15 cellular contexts compared by ENCODE assay signal in the genomic region with DNA sequence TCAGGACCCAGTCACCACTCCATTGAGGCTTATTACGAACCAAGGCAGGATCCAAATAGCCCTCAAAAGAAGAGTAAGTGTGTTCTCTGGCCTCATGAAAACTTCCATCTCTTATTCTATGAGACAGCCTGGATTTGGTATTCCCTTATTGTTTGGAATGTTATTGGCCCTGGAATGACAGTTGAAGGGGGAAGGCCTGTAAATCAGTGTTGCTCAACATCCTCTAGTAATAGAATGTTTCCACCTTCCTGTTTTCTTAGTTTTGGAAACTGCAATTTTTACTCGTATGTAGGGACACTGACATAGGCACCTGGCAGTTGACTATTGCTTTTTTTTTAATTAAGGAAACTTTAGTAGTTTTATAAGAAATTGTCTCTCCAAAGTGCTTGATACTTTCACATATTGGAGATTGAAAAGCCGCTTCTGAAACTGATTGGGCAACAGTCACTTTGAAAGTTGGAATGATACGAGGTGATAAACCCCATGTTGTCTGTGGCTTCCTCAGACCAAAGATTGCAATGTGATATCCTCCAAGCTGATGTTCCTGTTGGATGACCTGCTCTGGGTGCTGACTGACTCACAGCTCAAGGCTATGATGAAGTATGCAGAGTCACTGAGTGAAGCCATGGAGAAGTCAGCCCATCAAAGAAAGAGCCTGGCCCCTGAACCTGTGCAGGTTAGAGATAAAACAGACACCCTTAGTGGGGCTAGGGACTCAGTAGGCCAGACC. TPM values are rescaled to one million over a fixed set of nuclear protein-coding genes. Genes with fewer than 3 reads are reported as not detected.
DNase-seq lines count a peak whose midpoint lies in the region; ATAC-seq and TF ChIP-seq lines count a peak whose summit lies in the region.
"Had no signal": no experiment of that assay in that cellular context is flagged by ENCODE, and none has a peak within 500 bp of the region (broad histone marks: within the 10 kb centered on the region; RNA-seq: fewer than 3 reads in every experiment).

No MANE protein-coding gene starts in this region.

- TF ChIP-seq CTCF in gastroesophageal sphincter (IDR thresholded peaks at IDR 0.05) = no peak
- TF ChIP-seq CTCF in Caco-2 (IDR thresholded peaks at IDR 0.05; ENCODE audit: insufficient read depth in 1 of 2, low read depth in 1 of 2, low read length in 1 of 2, severe bottlenecking in 1 of 2, unreplicated experiment in 1 of 2) = no peak

- no peaks in the 10 kb centered on the region for H3K27me3 ChIP-seq in gastroesophageal sphincter
- H3K27me3 ChIP-seq in Caco-2 (replicated peaks; ENCODE audit: control insufficient read depth, insufficient read depth, low read length) = no peaks in the 10 kb centered on the region
- H3K27me3 ChIP-seq: hepatocyte, stomach had no signal

- no peak overlapping the region for H3K27ac ChIP-seq in gastroesophageal sphincter
- H3K27ac ChIP-seq: hepatocyte had no signal

- no peak for TF ChIP-seq POLR2A in gastroesophageal sphincter (IDR thresholded peaks at IDR 0.05)

- DNase-seq in activated naive CD4-positive, alpha-beta T cell treated with anti-CD3 and anti-CD28 coated beads, Interleukin-2, amount 50 U/mL, for 72 hours (ENCODE audit: low spot score in 2 of 2) = no peak
- no peak for DNase-seq in activated naive CD4-positive, alpha-beta T cell (lab: John Stamatoyannopoulos, UW)
- DNase-seq in SKM-1 treated with dmso at 0.1 percent for 144 hours (lab: John Stamatoyannopoulos, UW; ENCODE audit: unreplicated experiment) = peak; percentile 79
- DNase-seq in Caco-2 = no peak
- DNase-seq in midbrain (lab: John Stamatoyannopoulos, UW) = no peak
- DNase-seq: GDM1; H9; NCI-H1092 treated with DMSO at 0.1 percent for 48 hours; stimulated activated CD4-positive, alpha-beta T cell treated with anti-CD3 and anti-CD28 coated beads, Interleukin-2, amount 100 ng/mL, for 24 hours; stomach had no signal

- H3K9me3 ChIP-seq in gastroesophageal sphincter = no peaks in the 10 kb centered on the region
- no peaks in the 10 kb centered on the region for H3K9me3 ChIP-seq in Caco-2
- H3K9me3 ChIP-seq: stomach had no signal

- no peaks in the 10 kb centered on the region for H3K9me3 Mint-ChIP-seq in activated naive CD4-positive, alpha-beta T cell treated with anti-CD3 and anti-CD28 coated beads, Interleukin-2, amount 50 U/mL, for 72 hours
- H3K9me3 Mint-ChIP-seq in Caco-2 (ENCODE audit: unreplicated experiment) = no peaks in the 10 kb centered on the region
- H3K9me3 Mint-ChIP-seq: H9, nephron had no signal

- no peak for TF ChIP-seq EP300 in gastroesophageal sphincter (IDR thresholded peaks at IDR 0.05)

- CTCF ChIA-PET in Caco-2 (lab: Charles Lee) = no interaction called here

- no peak overlapping the region for H3K4me3 Mint-ChIP-seq in Caco-2 (ENCODE audit: unreplicated experiment)
- H3K4me3 Mint-ChIP-seq: H9, nephron had no signal

- H3K4me1 Mint-ChIP-seq in Caco-2 (ENCODE audit: low read depth, unreplicated experiment) = no peaks in the 10 kb centered on the region
- H3K4me1 Mint-ChIP-seq: H9, nephron had no signal

- H3K4me3 ChIP-seq in gastroesophageal sphincter = no peak overlapping the region
- no peak overlapping the region for H3K4me3 ChIP-seq in Caco-2 (ENCODE audit: low read depth, low read length)
- H3K4me3 ChIP-seq: hepatocyte, stomach had no signal

- H3K36me3 Mint-ChIP-seq in activated naive CD4-positive, alpha-beta T cell treated with anti-CD3 and anti-CD28 coated beads, Interleukin-2, amount 50 U/mL, for 72 hours = peaks cover 11 to 23% of the 10 kb centered on the region in 2 donors
- peaks cover 87% of the 10 kb centered on the region for H3K36me3 Mint-ChIP-seq in Caco-2 (ENCODE audit: insufficient read depth, unreplicated experiment)

- ATAC-seq in activated naive CD4-positive, alpha-beta T cell treated with anti-CD3 and anti-CD28 coated beads, Interleukin-2, amount 50 U/mL, for 72 hours = peak; percentile 34 to 73
- peak; percentile 28 for ATAC-seq in gastroesophageal sphincter
- no peak for ATAC-seq in HG03175 (IDR thresholded peaks at IDR 0.05; ENCODE audit: unreplicated experiment)
- ATAC-seq in GM18511 (IDR thresholded peaks at IDR 0.05; ENCODE audit: unreplicated experiment) = no peak

- H3K27me3 Mint-ChIP-seq in Caco-2 (ENCODE audit: insufficient read depth, unreplicated experiment) = no peaks in the 10 kb centered on the region

- peak overlapping the region in 1 of 2 donors; percentile 40 for H3K27ac Mint-ChIP-seq in activated naive CD4-positive, alpha-beta T cell treated with anti-CD3 and anti-CD28 coated beads, Interleukin-2, amount 50 U/mL, for 72 hours
- H3K27ac Mint-ChIP-seq in Caco-2 (ENCODE audit: unreplicated experiment) = no peak overlapping the region
- H3K27ac Mint-ChIP-seq: H9, nephron had no signal

- POLR2A ChIA-PET in Caco-2 (lab: Charles Lee) = no interaction called here

- H3K36me3 ChIP-seq in gastroesophageal sphincter (peaks cover 0 to 75% of the 10 kb centered on the region in 2 donors), Caco-2 (ENCODE audit: control insufficient read depth, insufficient read depth, low read length) (no peaks in the 10 kb centered on the region)

- H3K4me1 ChIP-seq in gastroesophageal sphincter (no peaks in the 10 kb centered on the region), Caco-2 (no peaks in the 10 kb centered on the region)

- 77 to 91% methylated on average over 4 of the region's 4 CpGs for WGBS in gastroesophageal sphincter (ENCODE audit: low coverage in 1 of 2), 2 donors

- intact Hi-C loops in Caco-2 (cut with micrococcal nuclease; ENCODE audit: unreplicated experiment) = no loop called here

- BruUV-seq in Caco-2 (replicated peaks; lab: Mats Ljungman, UMichigan) = no TSS peak

RNA-seq across cellular contexts. Expression of gene BLTP3A, which starts 43.1 kb away (rescaled TPM):
- total RNA-seq in activated naive CD4-positive, alpha-beta T cell treated with anti-CD3 and anti-CD28 coated beads, Interleukin-2, amount 50 U/mL, for 72 hours = 10 to 100 TPM; 11.1 to 15.0 TPM
- 10 to 100 TPM in 1 of 4 donors, 1 to 10 TPM in 3; 6.4 to 11.8 (median 7.7) TPM for total RNA-seq in gastroesophageal sphincter
- 40.3 and 41.6 TPM in 2 replicates for total RNA-seq in Caco-2 (2022)

RNA-seq across cellular contexts. Expression of gene TAF11, which starts 52.9 kb away (rescaled TPM):
- 10 to 100 TPM; 35.3 to 36.3 TPM for total RNA-seq in activated naive CD4-positive, alpha-beta T cell treated with anti-CD3 and anti-CD28 coated beads, Interleukin-2, amount 50 U/mL, for 72 hours
- total RNA-seq in gastroesophageal sphincter (10 to 100 TPM; 20.9 to 25.6 (median 23.2) TPM), Caco-2 (2022) (26.2 and 28.3 TPM in 2 replicates)

RNA-seq across cellular contexts. Expression of gene ANKS1A, which starts 54.1 kb away (rescaled TPM):
- 1 to 10 TPM; 8.6 to 9.3 TPM for total RNA-seq in activated naive CD4-positive, alpha-beta T cell treated with anti-CD3 and anti-CD28 coated beads, Interleukin-2, amount 50 U/mL, for 72 hours
- total RNA-seq in gastroesophageal sphincter (100 to 1,000 TPM in 2 of 4 donors, 10 to 100 TPM in 2; 52.0 to 135 (median 88.4) TPM), Caco-2 (2022) (24.0 and 25.9 TPM in 2 replicates)

Comparison
In these comparisons a context has a peak if more than half of its experiments do, and no peak if none do; other contexts are left out.
1. ATAC-seq: peak in activated naive CD4-positive, alpha-beta T cell treated with anti-CD3 and anti-CD28 coated beads, Interleukin-2, amount 50 U/mL, for 72 hours (2 of 2) and gastroesophageal sphincter (single experiment); none in HG03175 (single experiment) and GM18511 (single experiment).